ENCODE assay signal across 19 cellular contexts in the genomic region with DNA sequence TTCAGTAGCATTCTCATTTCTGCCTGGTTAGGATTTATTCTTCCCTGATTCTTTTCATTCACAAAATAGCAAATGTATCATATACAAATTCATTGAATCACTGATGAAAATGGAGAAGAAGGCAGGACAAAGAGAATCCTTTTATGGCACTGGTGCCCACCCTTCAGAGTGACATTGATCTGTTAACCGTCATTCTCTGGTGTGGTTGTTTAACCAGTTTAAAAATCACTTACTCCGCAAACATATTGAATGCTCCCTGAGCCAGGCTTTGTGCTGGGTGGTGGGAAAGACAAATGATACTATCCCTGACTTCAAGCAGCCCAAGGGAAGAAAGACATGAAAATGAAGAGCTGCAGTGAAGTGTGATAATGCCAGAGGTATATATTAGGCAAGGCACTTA.
DNase-seq lines count a peak whose midpoint lies in the region; ATAC-seq, FAIRE-seq and TF ChIP-seq lines count a peak whose summit lies in the region.
"Had no signal": no experiment of that assay in that cellular context is flagged by ENCODE, and none has a peak within 500 bp of the region (broad histone marks: within the 10 kb centered on the region; RNA-seq: fewer than 3 reads in every experiment).

No MANE protein-coding gene starts in this region.

- TF ChIP-seq CTCF in bronchial epithelial cell (IDR thresholded peaks at IDR 0.05; ENCODE audit: insufficient read depth, low read length, severe bottlenecking): no peak
- no peak for TF ChIP-seq CTCF in OCI-LY7 (conservative IDR thresholded peaks at IDR 0.05; ENCODE audit: low read length)

- H2AK5ac ChIP-seq in neuronal stem cell (ENCODE audit: low read depth, low read length): no peak overlapping the region

- POLR2A ChIA-PET in OCI-LY7 (lab: Charles Lee): interaction anchor here (0.6 kb wide), 1 partner anchor 226 kb away, joined by 3 read pairs; no protein-coding TSS in a partner anchor

- ATAC-seq in GM19023 (IDR thresholded peaks at IDR 0.05; ENCODE audit: unreplicated experiment) (no peak), HG02763 (IDR thresholded peaks at IDR 0.05; ENCODE audit: unreplicated experiment) (no peak)
- ATAC-seq: CD8-positive, alpha-beta T cell had no signal

- no peak overlapping the region for H3K9ac ChIP-seq in neuronal stem cell (ENCODE audit: low read depth, low read length, poor library complexity)

- H4K8ac ChIP-seq in neuronal stem cell (ENCODE audit: low read depth, low read length): no peak overlapping the region

- H3K23ac ChIP-seq in neuronal stem cell (ENCODE audit: low read depth, low read length, poor library complexity): no peak overlapping the region

- H2AFZ ChIP-seq in neuronal stem cell (ENCODE audit: low read length) (peak overlapping the region; percentile 54), OCI-LY7 (ENCODE audit: low read length) (no peak overlapping the region)

- no peak overlapping the region for H2BK12ac ChIP-seq in neuronal stem cell (ENCODE audit: low read length)

- H3K14ac ChIP-seq in neuronal stem cell (ENCODE audit: low read length): no peak overlapping the region

- no peak overlapping the region for H2BK120ac ChIP-seq in neuronal stem cell (ENCODE audit: low read depth, low read length)

- no peaks in the 10 kb centered on the region for H3K27me3 ChIP-seq in bronchial epithelial cell (ENCODE audit: control insufficient read depth, insufficient read depth, low read length)
- no peaks in the 10 kb centered on the region for H3K27me3 ChIP-seq in neuronal stem cell (ENCODE audit: control insufficient read depth in 3 of 3, insufficient read depth in 3 of 3, low read depth in 1 of 3, low read length in 3 of 3)
- H3K27me3 ChIP-seq: testis had no signal

- no peak overlapping the region for H4K91ac ChIP-seq in neuronal stem cell (ENCODE audit: low read depth, low read length, poor library complexity)

- no peak for FAIRE-seq in bronchial epithelial cell (lab: Jason Lieb, UNC)

- no TSS peak for BruUV-seq in OCI-LY7 (replicated peaks; lab: Mats Ljungman, UMichigan)

- H3K9me2 ChIP-seq in OCI-LY7 (ENCODE audit: insufficient read depth, low read length): no peaks in the 10 kb centered on the region

- H3K18ac ChIP-seq in neuronal stem cell (ENCODE audit: low read length): no peak overlapping the region

- H4K20me1 ChIP-seq in OCI-LY7 (ENCODE audit: insufficient read depth, low read length): no peaks in the 10 kb centered on the region

- DNase-seq in NCI-H748 (lab: John Stamatoyannopoulos, UW; ENCODE audit: unreplicated experiment): peak; percentile 73
- DNase-seq in NCI-H748 treated with DMSO at 0.1 percent for 48 hours (lab: John Stamatoyannopoulos, UW): no peak
- peak; percentile 35 for DNase-seq in bronchial epithelial cell (ENCODE audit: low read depth)
- DNase-seq in neuronal stem cell (ENCODE audit: low spot score): no peak
- DNase-seq in OCI-LY7 (ENCODE audit: low spot score): no peak
- DNase-seq in NCI-H146 treated with DMSO at 0.1 percent for 48 hours (lab: John Stamatoyannopoulos, UW; ENCODE audit: unreplicated experiment): no peak
- DNase-seq: ACHN; activated CD4-positive, alpha-beta T cell treated with anti-CD3 and anti-CD28 coated beads for 1 hour; CD8-positive, alpha-beta T cell; dermis blood vessel endothelial cell; GOT3; hippocampal formation; NCI-H187 treated with DMSO at 0.1 percent for 48 hours; NCI-H774; stimulated activated CD4-positive, alpha-beta T cell treated with anti-CD3 and anti-CD28 coated beads, Interleukin-2, amount 100 ng/mL, for 24 hours; T-helper 1 cell; testis had no signal

- H3K79me1 ChIP-seq in neuronal stem cell (ENCODE audit: low read depth, low read length): no peaks in the 10 kb centered on the region

- H3K27ac ChIP-seq in neuronal stem cell (replicated peaks; ENCODE audit: low read length) (no peak overlapping the region), OCI-LY7 (ENCODE audit: low read depth, low read length, poor library complexity, severe bottlenecking) (no peak overlapping the region)
- H3K27ac ChIP-seq: testis had no signal

- no CpG with 5 or more reads among the region's 2 CpGs for WGBS in neuronal stem cell (ENCODE audit: extremely low coverage in 2 of 2, insufficient read length in 2 of 2, insufficient replicate concordance in 1 of 2), 2 donors

- H3K79me2 ChIP-seq in OCI-LY7 (ENCODE audit: insufficient read depth, low read depth, low read length): no peaks in the 10 kb centered on the region

- no peak overlapping the region for H2BK5ac ChIP-seq in neuronal stem cell (ENCODE audit: low read length)

- no peak overlapping the region for H2BK15ac ChIP-seq in neuronal stem cell (ENCODE audit: low read length)

- CTCF ChIA-PET in OCI-LY7 (lab: Charles Lee; ENCODE audit: unreplicated experiment): no interaction called here

- intact Hi-C loops in OCI-LY7 (cut with micrococcal nuclease; ENCODE audit: unreplicated experiment): no loop called here

- H3K4me1 ChIP-seq in neuronal stem cell (ENCODE audit: control insufficient read depth in 2 of 2, insufficient read depth in 1 of 2, low read depth in 1 of 2, low read length in 2 of 2) (peaks cover 5 to 13% of the 10 kb centered on the region in 2 donors), OCI-LY7 (ENCODE audit: insufficient read depth, low read length, poor library complexity, severe bottlenecking) (no peaks in the 10 kb centered on the region)

- H3K36me3 ChIP-seq in bronchial epithelial cell (ENCODE audit: control insufficient read depth, insufficient read depth, low read length) (no peaks in the 10 kb centered on the region), neuronal stem cell (replicated peaks in 1 of 2; ENCODE audit: control insufficient read depth in 2 of 2, insufficient read depth in 2 of 2, low read length in 2 of 2) (no peaks in the 10 kb centered on the region), OCI-LY7 (ENCODE audit: insufficient read depth, low read length) (no peaks in the 10 kb centered on the region)

- H3K4me3 ChIP-seq in bronchial epithelial cell (ENCODE audit: low read depth, low read length) (no peak overlapping the region), neuronal stem cell (ENCODE audit: low read length in 2 of 2) (no peak overlapping the region), OCI-LY7 (ENCODE audit: low read depth, low read length, poor library complexity, severe bottlenecking) (no peak overlapping the region)
- H3K4me3 ChIP-seq: testis had no signal

- H3K9me3 ChIP-seq in neuronal stem cell (replicated peaks in 1 of 2; ENCODE audit: control insufficient read depth in 2 of 2, insufficient read depth in 1 of 2, low read depth in 1 of 2, low read length in 2 of 2): peaks cover 0 to 4% of the 10 kb centered on the region in 2 donors
- no peaks in the 10 kb centered on the region for H3K9me3 ChIP-seq in OCI-LY7 (ENCODE audit: low read length)
- H3K9me3 ChIP-seq: testis had no signal

- H3K4me2 ChIP-seq in neuronal stem cell (ENCODE audit: insufficient read depth, low read length, poor library complexity, severe bottlenecking): no peak overlapping the region
- no peak overlapping the region for H3K4me2 ChIP-seq in OCI-LY7 (ENCODE audit: low read length)

- no peak overlapping the region for H3K4ac ChIP-seq in neuronal stem cell (ENCODE audit: low read length)

Comparison
In these comparisons a context has a peak if more than half of its experiments do, and no peak if none do; other contexts are left out.
1. DNase-seq: peak in NCI-H748 (single experiment) and bronchial epithelial cell (single experiment); none in NCI-H748 treated with DMSO at 0.1 percent for 48 hours (single experiment), neuronal stem cell (single experiment), OCI-LY7 (single experiment) and NCI-H146 treated with DMSO at 0.1 percent for 48 hours (single experiment).